Comparison of ENCODE assay signal across 8 cellular contexts in genomic region chr11:2419638-2420501, GRCh38. TPM values are rescaled to one million over a fixed set of nuclear protein-coding genes. Genes with fewer than 3 reads are reported as not detected.
DNase-seq lines count a peak whose midpoint lies in the region; ATAC-seq and TF ChIP-seq lines count a peak whose summit lies in the region.

No MANE protein-coding gene starts in this region.

- no peak for TF ChIP-seq EP300 in esophagus muscularis mucosa (IDR thresholded peaks at IDR 0.05)

- H3K9me3 ChIP-seq in BE2C (no peaks in the 10 kb centered on the region), esophagus muscularis mucosa (no peaks in the 10 kb centered on the region)
- no peaks in the 10 kb centered on the region for H3K9me3 ChIP-seq in naive thymus-derived CD4-positive, alpha-beta T cell (ENCODE audit: control insufficient read depth in 2 of 3, low read length in 3 of 3)

- ATAC-seq in naive thymus-derived CD4-positive, alpha-beta T cell = peak; percentile 42
- no peak for ATAC-seq in HG02642 (IDR thresholded peaks at IDR 0.05; ENCODE audit: poor library complexity, unreplicated experiment)

- H3K9me3 Mint-ChIP-seq in naive thymus-derived CD4-positive, alpha-beta T cell = no peaks in the 10 kb centered on the region

- no peak overlapping the region for H3K4me3 Mint-ChIP-seq in naive thymus-derived CD4-positive, alpha-beta T cell

- peak overlapping the region in 3 of 4 donors; percentile 16 to 51 (median 17) for H3K27ac ChIP-seq in esophagus muscularis mucosa (replicated peaks in 1 of 4)
- H3K27ac ChIP-seq in naive thymus-derived CD4-positive, alpha-beta T cell (ENCODE audit: low read depth, low read length) = no peak overlapping the region

- H3K36me3 ChIP-seq in BE2C (no peaks in the 10 kb centered on the region), H7 (replicated peaks; ENCODE audit: control insufficient read depth, insufficient read depth, low read length) (no peaks in the 10 kb centered on the region), esophagus muscularis mucosa (no peaks in the 10 kb centered on the region)
- H3K36me3 ChIP-seq in naive thymus-derived CD4-positive, alpha-beta T cell (ENCODE audit: control insufficient read depth in 2 of 3, insufficient read depth in 3 of 3, low read length in 3 of 3) = no peaks in the 10 kb centered on the region

- no peaks in the 10 kb centered on the region for H3K36me3 Mint-ChIP-seq in naive thymus-derived CD4-positive, alpha-beta T cell

- H3K4me1 ChIP-seq in BE2C (no peaks in the 10 kb centered on the region), esophagus muscularis mucosa (peaks cover 5 to 19% (median 15%) of the 10 kb centered on the region in 4 donors)
- peaks cover 0 to 10% of the 10 kb centered on the region in 2 donors for H3K4me1 ChIP-seq in naive thymus-derived CD4-positive, alpha-beta T cell (ENCODE audit: control insufficient read depth in 2 of 2, insufficient read depth in 2 of 2, low read length in 2 of 2)

- DNase-seq in BE2C (peak; percentile 75), H7 (peak; percentile 95), NOMO-1 treated with DMSO at 0.1 percent for 48 hours (lab: John Stamatoyannopoulos, UW; ENCODE audit: unreplicated experiment) (peak; percentile 75), esophagus muscularis mucosa (ENCODE audit: extremely low spot score) (peak; percentile 95), stromal cell of bone marrow (ENCODE audit: low read depth) (peak; percentile 39)
- peak; percentile 69 for DNase-seq in activated T-cell treated with anti-CD3 and anti-CD28 coated beads, Interleukin-2, amount 50 U/mL, for 1 hour
- peak in 7 of 9 donors; percentile 40 to 63 (median 47) for DNase-seq in naive thymus-derived CD4-positive, alpha-beta T cell

- peaks cover 0 to 3% (median 2%) of the 10 kb centered on the region in 7 donors for H3K4me1 Mint-ChIP-seq in naive thymus-derived CD4-positive, alpha-beta T cell

- TF ChIP-seq CTCF in BE2C (IDR thresholded peaks at IDR 0.05; ENCODE audit: low read depth, low read length) (peak; percentile 75), esophagus muscularis mucosa (IDR thresholded peaks at IDR 0.05) (peak; percentile 81 to 88 (median 81))

- 33% methylated on average over 17 of the region's 36 CpGs for WGBS in esophagus muscularis mucosa

- POLR2A ChIA-PET in naive thymus-derived CD4-positive, alpha-beta T cell (lab: Charles Lee) = interaction anchor here (0.8 to 3.4 kb wide), 4 partner anchors 19 to 117 kb away, joined by 3 to 20 read pairs (median 8); partner anchors contain the start of genes C11orf21, TSPAN32 and TSSC4

- intact Hi-C loops in esophagus muscularis mucosa (cut with DNase I) = loop anchor here (1.0 to 10.0 kb wide), 3 partner anchors 55 to 223 kb away; no protein-coding TSS in a partner anchor
- intact Hi-C loops in naive thymus-derived CD4-positive, alpha-beta T cell (cut with micrococcal nuclease) = loop anchor here (1.0 kb wide), 6 partner anchors 20 to 254 kb away; partner anchors contain the start of genes TSSC4 (in 2 of the 2) and ASCL2 (in 1 of the 2)

- CTCF ChIA-PET in naive thymus-derived CD4-positive, alpha-beta T cell (lab: Charles Lee) = interaction anchor here (0.6 to 7.2 kb wide), 19 partner anchors 17 to 268 kb away, joined by 3 to 167 read pairs (median 9); partner anchors contain the start of genes C11orf21, TSPAN32 and TSSC4

- H3K27ac Mint-ChIP-seq in naive thymus-derived CD4-positive, alpha-beta T cell = no peak overlapping the region

- TF ChIP-seq POLR2A in esophagus muscularis mucosa (IDR thresholded peaks at IDR 0.05; ENCODE audit: low read depth) = no peak

- H3K27me3 ChIP-seq in BE2C = no peaks in the 10 kb centered on the region
- H3K27me3 ChIP-seq in H7 (ENCODE audit: control insufficient read depth, insufficient read depth, low read length) = no peaks in the 10 kb centered on the region
- peaks cover 0 to 26% (median 0%) of the 10 kb centered on the region in 4 donors for H3K27me3 ChIP-seq in esophagus muscularis mucosa
- H3K27me3 ChIP-seq in naive thymus-derived CD4-positive, alpha-beta T cell (ENCODE audit: control insufficient read depth in 2 of 2, insufficient read depth in 2 of 2, low read length in 2 of 2) = no peaks in the 10 kb centered on the region

- H3K27me3 Mint-ChIP-seq in naive thymus-derived CD4-positive, alpha-beta T cell = no peaks in the 10 kb centered on the region

- H3K4me3 ChIP-seq in BE2C (ENCODE audit: low read depth, low read length) (no peak overlapping the region), H7 (ENCODE audit: insufficient read depth, low read depth, low read length) (no peak overlapping the region), esophagus muscularis mucosa (peak overlapping the region in 1 of 4 donors; percentile 29)
- no peak overlapping the region for H3K4me3 ChIP-seq in naive thymus-derived CD4-positive, alpha-beta T cell (ENCODE audit: low read length)

RNA-seq across cellular contexts. Expression of gene TSSC4, which starts 19.3 kb away (rescaled TPM):
- polyA plus RNA-seq in BE2C (2012; ENCODE audit: insufficient read depth, insufficient read length, low read depth) = 371 TPM
- total RNA-seq in H7 (2014; rRNA removed; shearing (Covaris generic)) = 60.5 and 62.5 TPM in 2 replicates
- 10 to 100 TPM; 46.9 to 76.9 (median 70.6) TPM for total RNA-seq in esophagus muscularis mucosa
- total RNA-seq in naive thymus-derived CD4-positive, alpha-beta T cell = 10 to 100 TPM; 43.6 to 55.0 (median 50.9) TPM
- 10 to 100 TPM; 51.7 to 83.7 TPM for polyA plus RNA-seq in naive thymus-derived CD4-positive, alpha-beta T cell

RNA-seq across cellular contexts. Expression of gene TRPM5, which starts 24.4 kb away (rescaled TPM):
- 0.15 TPM for polyA plus RNA-seq in BE2C (2012; ENCODE audit: insufficient read depth, insufficient read length, low read depth)
- not detected in 2 replicates for total RNA-seq in H7 (2014; rRNA removed; shearing (Covaris generic))
- total RNA-seq in esophagus muscularis mucosa = not detected
- 1 to 10 TPM in 1 of 5 experiments, under 1 TPM in 4; 0.05 to 1.1 (median 0.73) TPM for total RNA-seq in naive thymus-derived CD4-positive, alpha-beta T cell
- under 1 TPM in 1 of 2 donors, not detected in 1; 0.09 TPM for polyA plus RNA-seq in naive thymus-derived CD4-positive, alpha-beta T cell

RNA-seq across cellular contexts. Expression of gene KCNQ1, which starts 24.9 kb away (rescaled TPM):
- not detected for polyA plus RNA-seq in BE2C (2012; ENCODE audit: insufficient read depth, insufficient read length, low read depth)
- 0.18 and 0.48 TPM in 2 replicates for total RNA-seq in H7 (2014; rRNA removed; shearing (Covaris generic))
- 1 to 10 TPM; 2.1 to 5.9 (median 4.3) TPM for total RNA-seq in esophagus muscularis mucosa
- 10 to 100 TPM; 14.7 to 46.4 (median 41.4) TPM for total RNA-seq in naive thymus-derived CD4-positive, alpha-beta T cell
- polyA plus RNA-seq in naive thymus-derived CD4-positive, alpha-beta T cell = 10 to 100 TPM; 15.8 to 20.9 TPM

RNA-seq across cellular contexts. Expression of gene CD81, which starts 42.8 kb away (rescaled TPM):
- 739 TPM for polyA plus RNA-seq in BE2C (2012; ENCODE audit: insufficient read depth, insufficient read length, low read depth)
- total RNA-seq in H7 (2014; rRNA removed; shearing (Covaris generic)) = 157 and 165 TPM in 2 replicates
- total RNA-seq in esophagus muscularis mucosa = 100 to 1,000 TPM; 498 to 652 (median 582) TPM
- 100 to 1,000 TPM in 4 of 5 experiments, 10 to 100 TPM in 1; 97.5 to 173 (median 138) TPM for total RNA-seq in naive thymus-derived CD4-positive, alpha-beta T cell
- 10 to 100 TPM; 19.0 to 39.6 TPM for polyA plus RNA-seq in naive thymus-derived CD4-positive, alpha-beta T cell

Comparison
In these comparisons a context has a peak if more than half of its experiments do, and no peak if none do; other contexts are left out.
1. DNase-seq: peak in every context shown above with its lines; median percentile 95 in H7; 95 in esophagus muscularis mucosa; 75 in BE2C; 75 in NOMO-1 treated with DMSO at 0.1 percent for 48 hours; 69 in activated T-cell treated with anti-CD3 and anti-CD28 coated beads, Interleukin-2, amount 50 U/mL, for 1 hour; 47 in naive thymus-derived CD4-positive, alpha-beta T cell; 39 in stromal cell of bone marrow.